ENCODE assay signal across 10 cellular contexts in the genomic region with DNA sequence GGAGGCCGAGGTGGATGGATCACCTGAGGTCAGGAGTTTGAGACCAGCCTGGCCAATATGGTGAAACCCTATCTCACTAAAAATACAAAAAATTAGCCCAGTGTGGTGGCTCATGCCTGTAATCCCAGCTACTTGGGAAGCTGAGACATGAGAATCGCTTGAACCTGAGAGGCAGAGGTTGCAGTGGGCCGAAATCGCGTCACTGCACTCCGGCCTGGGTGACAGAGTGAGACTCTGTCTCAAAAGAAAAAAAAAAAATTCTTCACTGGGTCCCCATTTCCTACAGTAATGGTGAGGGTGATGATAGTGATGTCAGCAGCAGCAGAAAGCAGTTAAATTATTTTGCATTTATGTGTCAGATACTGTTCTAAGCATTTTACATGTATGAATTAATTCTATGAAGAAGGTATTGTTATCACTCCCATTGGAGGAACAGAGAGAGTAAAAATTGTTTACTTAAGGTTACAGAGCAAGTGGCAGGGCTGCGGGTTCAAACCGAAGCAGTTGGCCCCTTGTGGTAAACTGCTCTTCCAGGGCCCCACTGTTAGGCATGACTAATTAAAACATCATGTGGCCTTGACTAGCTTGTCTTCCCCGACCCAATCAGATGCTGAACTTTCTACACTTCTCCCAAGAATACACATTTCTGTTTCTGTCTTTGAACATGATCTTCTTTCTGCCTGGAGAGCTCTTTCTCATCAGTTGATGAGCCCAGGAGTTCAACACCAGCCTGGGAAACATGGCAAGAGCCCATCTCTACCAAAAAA. TPM values are rescaled to one million over a fixed set of nuclear protein-coding genes. Genes with fewer than 3 reads are reported as not detected.
DNase-seq lines count a peak whose midpoint lies in the region; ATAC-seq and TF ChIP-seq lines count a peak whose summit lies in the region.
"Had no signal": no experiment of that assay in that cellular context is flagged by ENCODE, and none has a peak within 500 bp of the region (broad histone marks: within the 10 kb centered on the region; RNA-seq: fewer than 3 reads in every experiment).

No MANE protein-coding gene starts in this region.

- dilution Hi-C loops in IMR-90 (cut with HindIII; ENCODE audit: low sequenced_read_pairs, unreplicated experiment): no loop called here

- H3K4ac ChIP-seq in IMR-90 (ENCODE audit: low read depth, low read length): no peak overlapping the region

- H3K36me3 ChIP-seq in IMR-90 (ENCODE audit: control insufficient read depth, insufficient read depth, low read length) (peaks cover 50% of the 10 kb centered on the region), mucosa of descending colon (ENCODE audit: low read depth) (peaks cover 2% of the 10 kb centered on the region)

- intact Hi-C loops in IMR-90 (cut with micrococcal nuclease) (no loop called here), mucosa of descending colon (cut with DNase I, micrococcal nuclease) (no loop called here)

- H2BK15ac ChIP-seq in IMR-90 (ENCODE audit: low read depth, low read length): no peak overlapping the region

- no peaks in the 10 kb centered on the region for H3K9me3 Mint-ChIP-seq in activated T-cell treated with anti-CD3 and anti-CD28 coated beads, Interleukin-2, amount 50 U/mL, for 72 hours

- no peak for TF ChIP-seq RAD21 in IMR-90 (IDR thresholded peaks at IDR 0.05; ENCODE audit: low read length)

- H3K9me1 ChIP-seq in IMR-90 (ENCODE audit: insufficient read depth, low read length): peaks cover 19% of the 10 kb centered on the region

- H3K4me1 ChIP-seq in IMR-90 (ENCODE audit: control insufficient read depth, insufficient read depth, low read length): peaks cover 17% of the 10 kb centered on the region
- H3K4me1 ChIP-seq in mucosa of descending colon (ENCODE audit: low read depth): peaks cover 4% of the 10 kb centered on the region

- 0 out of 2 replicates have a peak overlapping the region, but pooled peaks have one; percentile 14 for H3K27ac ChIP-seq in IMR-90 (ENCODE audit: insufficient read depth, low read length)
- H3K27ac ChIP-seq: WERI-Rb-1 had no signal

- no peak overlapping the region for H3K4me2 ChIP-seq in IMR-90 (ENCODE audit: low read depth, low read length)

- H2AK5ac ChIP-seq in IMR-90 (ENCODE audit: low read depth, low read length): no peak overlapping the region

- no peak overlapping the region for H4K5ac ChIP-seq in IMR-90 (ENCODE audit: low read depth, low read length)

- H3K9me3 ChIP-seq in IMR-90 (ENCODE audit: control insufficient read depth, insufficient read depth, low read length) (no peaks in the 10 kb centered on the region), mucosa of descending colon (no peaks in the 10 kb centered on the region)

- peak; percentile 27 for DNase-seq in GDM1 (lab: John Stamatoyannopoulos, UW)
- peak; percentile 71 for DNase-seq in IMR-90
- DNase-seq in activated T-cell treated with anti-CD3 and anti-CD28 coated beads, Interleukin-2, amount 50 U/mL, for 72 hours: peak; percentile 72 to 84
- DNase-seq in mucosa of descending colon: no peak
- no peak for DNase-seq in GM19240 (ENCODE audit: insufficient read length, low spot score)
- DNase-seq in NCI-H1930 (lab: John Stamatoyannopoulos, UW): no peak
- no peak for DNase-seq in NCI-H2081 treated with DMSO at 0.1 percent for 48 hours (lab: John Stamatoyannopoulos, UW)
- DNase-seq: NCI-H526 treated with DMSO at 0.1 percent for 48 hours, WERI-Rb-1 had no signal

- H2AK9ac ChIP-seq in IMR-90 (replicated peaks; ENCODE audit: low read depth, low read length, poor library complexity): no peak overlapping the region

- no peak overlapping the region for H3K23ac ChIP-seq in IMR-90 (ENCODE audit: low read depth, low read length)

- H3K4me3 ChIP-seq in IMR-90 (ENCODE audit: insufficient read depth, low read depth, low read length) (no peak overlapping the region), mucosa of descending colon (no peak overlapping the region)

- peak overlapping the region; percentile 18 for H2BK5ac ChIP-seq in IMR-90 (ENCODE audit: low read depth, low read length, poor library complexity, severe bottlenecking)

- peaks cover 33 to 68% of the 10 kb centered on the region in 2 experiments for H3K79me1 ChIP-seq in IMR-90 (ENCODE audit: low read depth in 1 of 2, low read length in 2 of 2)

- no peak overlapping the region for H2AFZ ChIP-seq in IMR-90 (replicated peaks; ENCODE audit: low read length, poor library complexity)

- no peak overlapping the region for H2BK20ac ChIP-seq in IMR-90 (ENCODE audit: low read depth, low read length)

- in situ Hi-C loops in IMR-90 (cut with MboI; ENCODE audit: low sequenced_read_pairs): no loop called here

- peak overlapping the region; percentile 82 to 85 for H3K4me3 Mint-ChIP-seq in activated T-cell treated with anti-CD3 and anti-CD28 coated beads, Interleukin-2, amount 50 U/mL, for 72 hours

- no peak for TF ChIP-seq POLR2A in IMR-90 (IDR thresholded peaks at IDR 0.05; ENCODE audit: low read depth, low read length)

- WGBS in IMR-90 (ENCODE audit: extremely low coverage in 2 of 2, insufficient read length in 1 of 2), 2 experiments: 18% methylated on average over 3 of the region's 9 CpGs; no CpG with 5 or more reads in 1 of the 2 experiments

- CTCF ChIA-PET in IMR-90 (lab: Yijun Ruan, JAX): interaction anchor here (0.5 to 1.0 kb wide), 4 partner anchors 9 to 322 kb away, joined by 3 to 9 read pairs (median 4); a partner anchor contains a TSS

- H3K18ac ChIP-seq in IMR-90 (ENCODE audit: low read depth, low read length): no peak overlapping the region

- no peaks in the 10 kb centered on the region for H3K27me3 ChIP-seq in IMR-90 (ENCODE audit: control insufficient read depth, insufficient read depth, low read length)

- H3K56ac ChIP-seq in IMR-90 (ENCODE audit: extremely low read depth, insufficient read depth, low read length): no peak overlapping the region

- H3K14ac ChIP-seq in IMR-90 (replicated peaks; ENCODE audit: low read depth, low read length): no peak overlapping the region

- BruUV-seq in IMR-90 (replicated peaks; lab: Mats Ljungman, UMichigan): TSS peak; percentile 14

- peaks cover 39% of the 10 kb centered on the region; the same call in 1 of the 2 replicates for H4K20me1 ChIP-seq in IMR-90 (ENCODE audit: insufficient read depth, low read length)

- no peaks in the 10 kb centered on the region for H3K27me3 Mint-ChIP-seq in activated T-cell treated with anti-CD3 and anti-CD28 coated beads, Interleukin-2, amount 50 U/mL, for 72 hours (ENCODE audit: low read depth)

- TF ChIP-seq CTCF in IMR-90 (conservative IDR thresholded peaks at IDR 0.05; ENCODE audit: low read depth, low read length) (no peak), mucosa of descending colon (IDR thresholded peaks at IDR 0.05) (no peak)

- POLR2A ChIA-PET in IMR-90 (lab: Charles Lee; ENCODE audit: unreplicated experiment): interaction anchor here (0.6 kb wide), 1 partner anchor 176 kb away, joined by 3 read pairs; no protein-coding TSS in a partner anchor

- H4K91ac ChIP-seq in IMR-90 (ENCODE audit: insufficient read depth, low read depth, low read length): no peak overlapping the region

- H3K9ac ChIP-seq in IMR-90 (ENCODE audit: low read depth, low read length): no peak overlapping the region

- H4K8ac ChIP-seq in IMR-90 (ENCODE audit: low read depth in 2 of 2, low read length in 2 of 2): no peak overlapping the region

- peaks cover 68% of the 10 kb centered on the region for H3K4me1 Mint-ChIP-seq in activated T-cell treated with anti-CD3 and anti-CD28 coated beads, Interleukin-2, amount 50 U/mL, for 72 hours (ENCODE audit: low read depth)

- ATAC-seq in IMR-90 (ENCODE audit: low read depth) (peak; percentile 81), mucosa of descending colon (peak; percentile 24), GM21576 (IDR thresholded peaks at IDR 0.05; ENCODE audit: unreplicated experiment) (no peak)
- ATAC-seq in activated T-cell treated with anti-CD3 and anti-CD28 coated beads, Interleukin-2, amount 50 U/mL, for 72 hours (replicated peaks in 1 of 2): peak; percentile 78 to 83

- peak overlapping the region; percentile 93 for H3K27ac Mint-ChIP-seq in activated T-cell treated with anti-CD3 and anti-CD28 coated beads, Interleukin-2, amount 50 U/mL, for 72 hours

- H3K36me3 Mint-ChIP-seq in activated T-cell treated with anti-CD3 and anti-CD28 coated beads, Interleukin-2, amount 50 U/mL, for 72 hours (ENCODE audit: insufficient read depth in 2 of 2): peaks cover 19 to 70% of the 10 kb centered on the region in 2 donors

- H2BK120ac ChIP-seq in IMR-90 (ENCODE audit: low read depth, low read length): no peak overlapping the region

TF ChIP-seq in IMR-90, 13 proteins besides CTCF, POLR2A, EP300 and RAD21:
- no peak for TF ChIP-seq MAFK (IDR thresholded peaks at IDR 0.05; ENCODE audit: low read depth, low read length)
- TF ChIP-seq MXI1 (IDR thresholded peaks at IDR 0.05; ENCODE audit: borderline replicate concordance, low read depth, low read length): no peak
- TF ChIP-seq CEBPB (IDR thresholded peaks at IDR 0.05; ENCODE audit: low read depth, low read length): no peak
- TF ChIP-seq MAZ (IDR thresholded peaks at IDR 0.05; ENCODE audit: borderline replicate concordance, low read depth, low read length): no peak
- TF ChIP-seq FOS (IDR thresholded peaks at IDR 0.05; ENCODE audit: low read depth, low read length): no peak
- TF ChIP-seq CHD1 (IDR thresholded peaks at IDR 0.05; ENCODE audit: low read depth, low read length): no peak
- TF ChIP-seq, protein P1, sequence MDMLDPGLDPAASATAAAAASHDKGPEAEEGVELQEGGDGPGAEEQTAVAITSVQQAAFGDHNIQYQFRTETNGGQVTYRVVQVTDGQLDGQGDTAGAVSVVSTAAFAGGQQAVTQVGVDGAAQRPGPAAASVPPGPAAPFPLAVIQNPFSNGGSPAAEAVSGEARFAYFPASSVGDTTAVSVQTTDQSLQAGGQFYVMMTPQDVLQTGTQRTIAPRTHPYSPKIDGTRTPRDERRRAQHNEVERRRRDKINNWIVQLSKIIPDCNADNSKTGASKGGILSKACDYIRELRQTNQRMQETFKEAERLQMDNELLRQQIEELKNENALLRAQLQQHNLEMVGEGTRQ (IDR thresholded peaks at IDR 0.05; ENCODE audit: low read depth, low read length): peak; percentile 55; the same call in 1 of the 2 replicates
- no peak for TF ChIP-seq BHLHE40 (IDR thresholded peaks at IDR 0.05; ENCODE audit: low read depth, low read length)

RNA-seq across cellular contexts. Expression of a gene that starts 45.8 kb away (rescaled TPM):
- total RNA-seq in IMR-90 (2012; rRNA removed) (61.9 and 66.3 TPM in 2 replicates), mucosa of descending colon (100 to 1,000 TPM; 158 to 230 (median 227) TPM)
- 47.2 and 48.0 TPM in 2 replicates for polyA plus RNA-seq in IMR-90 (2012; rRNA removed)
- 28.3 and 33.2 TPM in 2 replicates for polyA plus RNA-seq in IMR-90 (2012; cell fraction: cytosol; rRNA removed)
- polyA plus RNA-seq in IMR-90 (2012; cell fraction: nucleus; rRNA removed; ENCODE audit: low replicate concordance): 56.6 and 109 TPM in 2 replicates
- total RNA-seq in activated T-cell treated with anti-CD3 and anti-CD28 coated beads, Interleukin-2, amount 50 U/mL, for 72 hours: 100 to 1,000 TPM; 346 to 380 TPM

RNA-seq across cellular contexts. Expression of a gene that starts 54.1 kb away (rescaled TPM):
- total RNA-seq in IMR-90 (2012; rRNA removed) (1.3 and 1.4 TPM in 2 replicates), mucosa of descending colon (10 to 100 TPM; 26.4 to 53.7 (median 29.7) TPM)
- 1.4 and 1.5 TPM in 2 replicates for polyA plus RNA-seq in IMR-90 (2012; rRNA removed)
- polyA plus RNA-seq in IMR-90 (2012; cell fraction: cytosol; rRNA removed): 1.9 and 2.0 TPM in 2 replicates
- polyA plus RNA-seq in IMR-90 (2012; cell fraction: nucleus; rRNA removed; ENCODE audit: low replicate concordance): 5.2 and 5.6 TPM in 2 replicates
- 100 to 1,000 TPM; 243 to 264 TPM for total RNA-seq in activated T-cell treated with anti-CD3 and anti-CD28 coated beads, Interleukin-2, amount 50 U/mL, for 72 hours

Comparison
In these comparisons a context has a peak if more than half of its experiments do, and no peak if none do; other contexts are left out.
1. DNase-seq: peak in GDM1 (single experiment), IMR-90 (single experiment) and activated T-cell treated with anti-CD3 and anti-CD28 coated beads, Interleukin-2, amount 50 U/mL, for 72 hours (2 of 2); none in mucosa of descending colon (0 of 3), GM19240 (single experiment), NCI-H1930 (0 of 2) and NCI-H2081 treated with DMSO at 0.1 percent for 48 hours (single experiment).
2. RNA of a gene that starts 54.1 kb away (total RNA-seq): 243 to 264 TPM in activated T-cell treated with anti-CD3 and anti-CD28 coated beads, Interleukin-2, amount 50 U/mL, for 72 hours and 26.4 to 53.7 TPM in mucosa of descending colon; 1.3 to 1.4 TPM in IMR-90; every median in the first group is over 10 times any median in the second.